ENCODE assay signal across 8 cellular contexts in genomic region chr1:157137773-157138219, GRCh38. TPM values are rescaled to one million over a fixed set of nuclear protein-coding genes. Genes with fewer than 3 reads are reported as not detected.
DNase-seq lines count a peak whose midpoint lies in the region; ATAC-seq and TF ChIP-seq lines count a peak whose summit lies in the region.

No MANE protein-coding gene starts in this region.

- peak overlapping the region; percentile 92 to 98 (median 96) for H3K27ac ChIP-seq in upper lobe of left lung

- no peak for DNase-seq in astrocyte of the spinal cord (ENCODE audit: low read depth, low spot score)
- no peak for DNase-seq in lower leg skin (ENCODE audit: low spot score in 2 of 2)
- no peak for DNase-seq in upper lobe of left lung
- DNase-seq in HuH-7 (ENCODE audit: low spot score), result no peak
- no peak for DNase-seq in AG20443 (ENCODE audit: low spot score)
- no peak for DNase-seq in stimulated activated CD4-positive, alpha-beta T cell treated with anti-CD3 and anti-CD28 coated beads, Interleukin-4, amount 100 ng/mL, for 4 hours

- in situ Hi-C loops in astrocyte of the spinal cord (cut with HindIII; ENCODE audit: low sequenced_read_pairs), result no loop called here

- intact Hi-C loops in lower leg skin (cut with DNase I; ENCODE audit: low total_unique reads), result no loop called here

- TF ChIP-seq POLR2A in GM18505 (IDR thresholded peaks at IDR 0.05; ENCODE audit: borderline replicate concordance, extremely low read depth, insufficient read depth, insufficient read length) (no peak), lower leg skin (IDR thresholded peaks at IDR 0.05) (no peak), upper lobe of left lung (IDR thresholded peaks at IDR 0.05) (no peak)

- TF ChIP-seq EP300 in upper lobe of left lung (IDR thresholded peaks at IDR 0.05), result no peak

- TF ChIP-seq CTCF in astrocyte of the spinal cord (IDR thresholded peaks at IDR 0.05; ENCODE audit: low read depth, low read length), result no peak
- no peak for TF ChIP-seq CTCF in lower leg skin (IDR thresholded peaks at IDR 0.05)
- no peak for TF ChIP-seq CTCF in upper lobe of left lung (IDR thresholded peaks at IDR 0.05)

- 0% methylated on average over 17 to 19 of the region's 24 CpGs for WGBS in lower leg skin, 2 donors
- WGBS in upper lobe of left lung, 2 donors, result 0% methylated on average over 6 to 17 of the region's 24 CpGs

- peaks cover 9 to 32% (median 24%) of the 10 kb centered on the region in 4 donors for H3K36me3 ChIP-seq in upper lobe of left lung

- no peaks in the 10 kb centered on the region for H3K27me3 ChIP-seq in upper lobe of left lung

- H3K4me3 ChIP-seq in astrocyte of the spinal cord (ENCODE audit: low read depth, low read length), result peak overlapping the region; percentile 99
- H3K4me3 ChIP-seq in lower leg skin (ENCODE audit: low read depth, poor library complexity, severe bottlenecking), result peak overlapping the region; percentile 99
- peak overlapping the region; percentile 70 to 99 (median 81) for H3K4me3 ChIP-seq in upper lobe of left lung

- no peaks in the 10 kb centered on the region for H3K9me3 ChIP-seq in upper lobe of left lung

- peaks cover 28 to 46% (median 33%) of the 10 kb centered on the region in 4 donors for H3K4me1 ChIP-seq in upper lobe of left lung

- ATAC-seq in GM18505 (IDR thresholded peaks at IDR 0.05; ENCODE audit: unreplicated experiment), result peak; percentile 14
- peak; percentile 12 for ATAC-seq in HG03103 (IDR thresholded peaks at IDR 0.05; ENCODE audit: low read depth, unreplicated experiment)
- ATAC-seq in upper lobe of left lung (ENCODE audit: low FRiP score in 2 of 2), result peak in 1 of 2 donors; percentile 37

RNA-seq across cellular contexts. Expression of gene ETV3, which starts 0.4 kb away (rescaled TPM):
- total RNA-seq in lower leg skin (100 to 1,000 TPM in 1 of 4 donors, 10 to 100 TPM in 3; 81.2 to 117 (median 91.0) TPM), upper lobe of left lung (10 to 100 TPM; 14.7 to 34.8 (median 27.6) TPM)

RNA-seq across cellular contexts. Expression of gene ETV3L, which starts 38.2 kb away (rescaled TPM):
- total RNA-seq in lower leg skin (not detected), upper lobe of left lung (not detected)
